32 cellular contexts compared by ENCODE assay signal in the genomic region with DNA sequence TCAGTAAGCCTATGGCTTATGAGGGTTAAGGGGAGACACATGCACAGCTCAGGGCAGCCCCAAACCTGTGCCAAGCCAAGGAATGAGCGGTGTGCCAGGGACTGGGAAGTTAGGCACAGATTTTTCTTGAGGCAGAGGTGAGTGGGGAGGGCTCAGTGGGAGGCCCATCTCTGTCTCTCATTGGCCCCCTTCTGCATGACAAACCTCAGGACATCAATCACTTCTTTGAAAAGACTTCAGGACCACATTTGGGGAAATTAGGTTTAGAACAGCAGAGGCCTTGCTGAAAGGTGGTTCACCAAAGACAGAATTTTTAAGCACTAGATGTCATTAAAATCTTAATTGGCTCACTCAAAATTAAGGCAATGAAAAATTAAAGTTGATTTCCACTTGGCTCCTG.
"Had no signal": no experiment of that assay in that cellular context is flagged by ENCODE, and none has a peak within 500 bp of the region (broad histone marks: within the 10 kb centered on the region; RNA-seq: fewer than 3 reads in every experiment).

No MANE protein-coding gene starts in this region.

- H3K4me1 ChIP-seq: ascending aorta, Peyer's patch, SJSA1 had no signal

- H3K27me3 Mint-ChIP-seq: activated CD4-positive, alpha-beta T cell treated with anti-CD3 and anti-CD28 coated beads, Interleukin-2, amount 10 ng/mL, durations not matched to agents 24 days and 14 days; activated CD8-positive, alpha-beta T cell treated with anti-CD3 and anti-CD28 coated beads for 36 hours; activated naive CD4-positive, alpha-beta T cell treated with anti-CD3 and anti-CD28 coated beads, Interleukin-2, amount 50 U/mL, for 24 hours; activated naive CD8-positive, alpha-beta T cell treated with anti-CD3 and anti-CD28 coated beads, Interleukin-2, amount 10 ng/mL, durations not matched to agents 7 days and 5 days; central memory CD8-positive, alpha-beta T cell had no signal

- H3K27ac ChIP-seq: ascending aorta, cardiac muscle cell, Peyer's patch, SJSA1 had no signal

- H3K36me3 ChIP-seq: ascending aorta, cardiac muscle cell, Peyer's patch, SJSA1 had no signal

- DNase-seq: activated CD4-positive, alpha-beta T cell treated with anti-CD3 and anti-CD28 coated beads, Interleukin-2, amount 10 ng/mL, durations not matched to agents 24 days and 14 days; activated CD4-positive, alpha-beta T cell treated with anti-CD3 and anti-CD28 coated beads, Interleukin-2, amount 50 U/mL, for 4 hours; activated CD8-positive, alpha-beta T cell treated with anti-CD3 and anti-CD28 coated beads for 36 hours; activated gamma-delta T cell; activated naive CD4-positive, alpha-beta T cell treated with Interleukin-2 at 50 U/mL for 16 hours; activated naive CD8-positive, alpha-beta T cell treated with anti-CD3 and anti-CD28 coated beads, Interleukin-2, amount 10 ng/mL, durations not matched to agents 7 days and 5 days; activated T-cell treated with anti-CD3 and anti-CD28 coated beads, Interleukin-2, amount 50 U/mL, for 1 hour; activated T-cell treated with anti-CD3 and anti-CD28 coated beads, Interleukin-2, amount 50 U/mL, for 72 hours; amygdala; MM.1S; MV-4-11; NCI-H1092; NCI-H1436 treated with DMSO at 0.1 percent for 48 hours; NCI-H1694 treated with DMSO at 0.1 percent for 48 hours; NCI-H2029; NCI-H345; NCI-H524 treated with DMSO at 0.1 percent for 48 hours; NCI-H748 treated with DMSO at 0.1 percent for 48 hours; NK-92 treated with Interleukin-12 subunit alpha and Interleukin-12 subunit beta, amount 100 ng/mL, for 24 hours; PC-3; Peyer's patch; RPMI8226; SHP77 treated with DMSO at 0.1 percent for 48 hours; SK-N-SH had no signal

- H3K4me2 ChIP-seq: SK-N-SH had no signal

- H3K9me3 Mint-ChIP-seq: activated CD4-positive, alpha-beta T cell treated with anti-CD3 and anti-CD28 coated beads, Interleukin-2, amount 10 ng/mL, durations not matched to agents 24 days and 14 days; activated CD8-positive, alpha-beta T cell treated with anti-CD3 and anti-CD28 coated beads for 36 hours; activated naive CD4-positive, alpha-beta T cell treated with anti-CD3 and anti-CD28 coated beads, Interleukin-2, amount 50 U/mL, for 24 hours; activated naive CD8-positive, alpha-beta T cell treated with anti-CD3 and anti-CD28 coated beads, Interleukin-2, amount 10 ng/mL, durations not matched to agents 7 days and 5 days; activated T-cell treated with anti-CD3 and anti-CD28 coated beads, Interleukin-2, amount 50 U/mL, for 72 hours; activated T-helper 2 cell treated with anti-CD3 and anti-CD28 coated beads, Interferon-gamma antibody, Interleukin-2, Interleukin-4, amounts not matched to agents 10 μg/mL and 5 μg/mL and 100 μg/mL, durations not matched to agents 14 hours and 24 hours and 36 hours; central memory CD8-positive, alpha-beta T cell; T-helper 1 cell treated with Interleukin-12 subunit alpha and Interleukin-12 subunit beta and Interleukin-4 antibody, amounts not matched to agents 30 μg/mL and 1 μg/mL, for 36 hours; T-helper 2 cell treated with Interferon-gamma antibody and Interleukin-4, amounts not matched to agents 5 μg/mL and 100 μg/mL, for 36 hours had no signal

- ATAC-seq: activated CD8-positive, alpha-beta T cell treated with anti-CD3 and anti-CD28 coated beads for 36 hours; PC-3 had no signal

- H3K27ac Mint-ChIP-seq: activated CD4-positive, alpha-beta T cell treated with anti-CD3 and anti-CD28 coated beads, Interleukin-2, amount 10 ng/mL, durations not matched to agents 24 days and 14 days; activated CD8-positive, alpha-beta T cell treated with anti-CD3 and anti-CD28 coated beads for 36 hours; activated naive CD4-positive, alpha-beta T cell treated with anti-CD3 and anti-CD28 coated beads, Interleukin-2, amount 50 U/mL, for 24 hours; activated naive CD8-positive, alpha-beta T cell treated with anti-CD3 and anti-CD28 coated beads, Interleukin-2, amount 10 ng/mL, durations not matched to agents 7 days and 5 days; activated T-helper 2 cell treated with anti-CD3 and anti-CD28 coated beads, Interferon-gamma antibody, Interleukin-2, Interleukin-4, amounts not matched to agents 10 μg/mL and 5 μg/mL and 100 μg/mL, durations not matched to agents 14 hours and 24 hours and 36 hours; T-helper 1 cell treated with Interleukin-12 subunit alpha and Interleukin-12 subunit beta and Interleukin-4 antibody, amounts not matched to agents 30 μg/mL and 1 μg/mL, for 36 hours; T-helper 2 cell treated with Interferon-gamma antibody and Interleukin-4, amounts not matched to agents 5 μg/mL and 100 μg/mL, for 36 hours had no signal

- H3K36me3 Mint-ChIP-seq: activated naive CD4-positive, alpha-beta T cell treated with anti-CD3 and anti-CD28 coated beads, Interleukin-2, amount 50 U/mL, for 24 hours; activated naive CD8-positive, alpha-beta T cell treated with anti-CD3 and anti-CD28 coated beads, Interleukin-2, amount 10 ng/mL, durations not matched to agents 7 days and 5 days had no signal

- H3K9ac ChIP-seq: SK-N-SH had no signal

- H3K4me1 Mint-ChIP-seq: activated CD4-positive, alpha-beta T cell treated with anti-CD3 and anti-CD28 coated beads, Interleukin-2, amount 10 ng/mL, durations not matched to agents 24 days and 14 days; activated naive CD4-positive, alpha-beta T cell treated with anti-CD3 and anti-CD28 coated beads, Interleukin-2, amount 50 U/mL, for 24 hours; activated naive CD8-positive, alpha-beta T cell treated with anti-CD3 and anti-CD28 coated beads, Interleukin-2, amount 10 ng/mL, durations not matched to agents 7 days and 5 days; central memory CD8-positive, alpha-beta T cell had no signal

- H3K9me3 ChIP-seq: ascending aorta, Peyer's patch, SJSA1, SK-N-SH had no signal

- H3K4me3 Mint-ChIP-seq: activated CD4-positive, alpha-beta T cell treated with anti-CD3 and anti-CD28 coated beads, Interleukin-2, amount 10 ng/mL, durations not matched to agents 24 days and 14 days; activated CD8-positive, alpha-beta T cell treated with anti-CD3 and anti-CD28 coated beads for 36 hours; activated naive CD4-positive, alpha-beta T cell treated with anti-CD3 and anti-CD28 coated beads, Interleukin-2, amount 50 U/mL, for 24 hours; activated naive CD8-positive, alpha-beta T cell treated with anti-CD3 and anti-CD28 coated beads, Interleukin-2, amount 10 ng/mL, durations not matched to agents 7 days and 5 days; activated T-cell treated with anti-CD3 and anti-CD28 coated beads, Interleukin-2, amount 50 U/mL, for 72 hours; central memory CD8-positive, alpha-beta T cell; T-helper 1 cell treated with Interleukin-12 subunit alpha and Interleukin-12 subunit beta and Interleukin-4 antibody, amounts not matched to agents 30 μg/mL and 1 μg/mL, for 36 hours; T-helper 2 cell treated with Interferon-gamma antibody and Interleukin-4, amounts not matched to agents 5 μg/mL and 100 μg/mL, for 36 hours had no signal

- H3K27me3 ChIP-seq: ascending aorta, cardiac muscle cell, Peyer's patch, SJSA1 had no signal

- H3K4me3 ChIP-seq: ascending aorta, cardiac muscle cell, Peyer's patch, SJSA1 had no signal
